ENCODE assay signal across 12 cellular contexts in the genomic region with DNA sequence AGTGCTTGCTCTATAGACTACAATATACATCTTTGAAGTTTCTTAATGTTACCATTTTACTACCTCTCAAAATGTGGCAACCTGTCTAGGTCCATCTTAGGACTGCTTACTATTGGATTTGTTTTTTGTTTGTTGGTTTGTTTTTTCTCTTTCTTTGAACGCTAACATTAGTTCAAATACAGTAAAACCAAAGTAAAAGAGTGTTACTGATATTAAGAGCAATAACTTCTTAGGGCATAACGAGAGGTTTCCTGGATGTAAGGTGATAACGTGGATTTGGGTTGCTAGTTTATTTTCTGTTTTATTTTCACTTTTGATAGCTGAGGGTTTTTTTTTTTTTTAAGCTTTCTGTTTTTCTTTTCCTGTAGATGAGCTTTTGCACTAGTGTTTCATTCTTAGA. TPM values are rescaled to one million over a fixed set of nuclear protein-coding genes. Genes with fewer than 3 reads are reported as not detected.
A peak's percentile ranks its signal among the peaks of the same experiment; 100 is the strongest.
DNase-seq lines count a peak whose midpoint lies in the region; ATAC-seq and TF ChIP-seq lines count a peak whose summit lies in the region.
"Had no signal": no experiment of that assay in that cellular context is flagged by ENCODE, and none has a peak within 500 bp of the region (broad histone marks: within the 10 kb centered on the region; RNA-seq: fewer than 3 reads in every experiment).

No MANE protein-coding gene starts in this region.

- H3K9me3 ChIP-seq in right cardiac atrium (ENCODE audit: control insufficient read depth, low read length) (no peaks in the 10 kb centered on the region), Peyer's patch (no peaks in the 10 kb centered on the region)
- H3K9me3 ChIP-seq: transverse colon had no signal

- no peaks in the 10 kb centered on the region for H3K27me3 Mint-ChIP-seq in activated B cell treated with CpG ODN at 0.5 μM for 24 hours
- H3K27me3 Mint-ChIP-seq in stimulated activated naive CD8-positive, alpha-beta T cell treated with anti-CD3 and anti-CD28 coated beads, Interleukin-15, amount 100 ng/mL, for 72 hours, result no peaks in the 10 kb centered on the region

- H3K36me3 Mint-ChIP-seq in activated B cell treated with CpG ODN at 0.5 μM for 24 hours (ENCODE audit: low read depth), result peaks cover 18% of the 10 kb centered on the region

- no peak for ATAC-seq in right cardiac atrium
- no peak for ATAC-seq in left cardiac atrium
- ATAC-seq in HG02610 (IDR thresholded peaks at IDR 0.05; ENCODE audit: unreplicated experiment), result peak; percentile 73
- ATAC-seq in activated B cell treated with CpG ODN at 0.5 μM for 24 hours (ENCODE audit: low read depth), result peak; percentile 21
- no peak for ATAC-seq in stimulated activated naive CD8-positive, alpha-beta T cell treated with anti-CD3 and anti-CD28 coated beads, Interleukin-15, amount 100 ng/mL, for 72 hours

- H3K27ac ChIP-seq in right cardiac atrium (ENCODE audit: low read length) (no peak overlapping the region), Peyer's patch (no peak overlapping the region)
- H3K27ac ChIP-seq: transverse colon, VCaP had no signal

- intact Hi-C loops in right cardiac atrium (cut with DNase I), result no loop called here
- intact Hi-C loops in left cardiac atrium (cut with DNase I), result no loop called here
- intact Hi-C loops in activated B cell treated with CpG ODN at 0.5 μM for 24 hours (cut with micrococcal nuclease), result no loop called here
- intact Hi-C loops in lower leg skin (cut with DNase I; ENCODE audit: low total_unique reads), result no loop called here

- CTCF ChIA-PET in activated B cell treated with CpG ODN at 0.5 μM for 24 hours (lab: Charles Lee), result no interaction called here

- peak overlapping the region; percentile 46 for H3K27ac Mint-ChIP-seq in activated B cell treated with CpG ODN at 0.5 μM for 24 hours
- peak overlapping the region; percentile 97 for H3K27ac Mint-ChIP-seq in stimulated activated naive CD8-positive, alpha-beta T cell treated with anti-CD3 and anti-CD28 coated beads, Interleukin-15, amount 100 ng/mL, for 72 hours

- peaks cover 2% of the 10 kb centered on the region for H3K9me3 Mint-ChIP-seq in activated B cell treated with CpG ODN at 0.5 μM for 24 hours
- H3K9me3 Mint-ChIP-seq in stimulated activated naive CD8-positive, alpha-beta T cell treated with anti-CD3 and anti-CD28 coated beads, Interleukin-15, amount 100 ng/mL, for 72 hours, result peaks cover 0 to 5% of the 10 kb centered on the region in 2 donors

- POLR2A ChIA-PET in activated B cell treated with CpG ODN at 0.5 μM for 24 hours (lab: Charles Lee), result no interaction called here

- DNase-seq in right cardiac atrium (no peak), left cardiac atrium (no peak), activated B cell treated with CpG ODN at 0.5 μM for 24 hours (no peak), lower leg skin (ENCODE audit: low spot score in 2 of 2) (no peak), RKO (ENCODE audit: low spot score) (no peak), Peyer's patch (no peak)
- no peak for DNase-seq in stimulated activated naive CD8-positive, alpha-beta T cell treated with anti-CD3 and anti-CD28 coated beads, Interleukin-15, amount 100 ng/mL, for 72 hours
- DNase-seq: H7, NCI-H1930, transverse colon had no signal

- peaks cover 0 to 14% (median 0%) of the 10 kb centered on the region in 3 donors for H3K36me3 ChIP-seq in Peyer's patch

- peak overlapping the region; percentile 80 for H3K4me3 Mint-ChIP-seq in activated B cell treated with CpG ODN at 0.5 μM for 24 hours
- peak overlapping the region; percentile 75 to 79 for H3K4me3 Mint-ChIP-seq in stimulated activated naive CD8-positive, alpha-beta T cell treated with anti-CD3 and anti-CD28 coated beads, Interleukin-15, amount 100 ng/mL, for 72 hours

- H3K27me3 ChIP-seq in right cardiac atrium (ENCODE audit: control insufficient read depth, insufficient read depth) (no peaks in the 10 kb centered on the region), Peyer's patch (no peaks in the 10 kb centered on the region)
- H3K27me3 ChIP-seq: transverse colon had no signal

- TF ChIP-seq POLR2A in lower leg skin (IDR thresholded peaks at IDR 0.05) (no peak), Peyer's patch (IDR thresholded peaks at IDR 0.05) (no peak)

- H3K4me3 ChIP-seq in right cardiac atrium (ENCODE audit: low read length), result peak overlapping the region; percentile 42
- H3K4me3 ChIP-seq in lower leg skin (ENCODE audit: low read depth, poor library complexity, severe bottlenecking), result no peak overlapping the region
- peak overlapping the region in 1 of 4 donors; percentile 15 for H3K4me3 ChIP-seq in Peyer's patch
- H3K4me3 ChIP-seq: transverse colon had no signal

- peaks cover 12% of the 10 kb centered on the region for H3K4me1 Mint-ChIP-seq in activated B cell treated with CpG ODN at 0.5 μM for 24 hours
- peaks cover 29% of the 10 kb centered on the region for H3K4me1 Mint-ChIP-seq in stimulated activated naive CD8-positive, alpha-beta T cell treated with anti-CD3 and anti-CD28 coated beads, Interleukin-15, amount 100 ng/mL, for 72 hours

- H3K4me1 ChIP-seq in right cardiac atrium (ENCODE audit: control insufficient read depth, insufficient read depth, low read length) (no peaks in the 10 kb centered on the region), Peyer's patch (no peaks in the 10 kb centered on the region)
- H3K4me1 ChIP-seq: transverse colon had no signal

- TF ChIP-seq CTCF in activated B cell treated with CpG ODN at 0.5 μM for 24 hours (IDR thresholded peaks at IDR 0.05) (no peak), lower leg skin (IDR thresholded peaks at IDR 0.05) (no peak), Peyer's patch (IDR thresholded peaks at IDR 0.05) (no peak)

- 49% methylated on average over 3 of the region's 3 CpGs for WGBS in right cardiac atrium
- WGBS in lower leg skin, 2 donors, result 73 to 78% methylated on average over 3 of the region's 3 CpGs

RNA-seq across cellular contexts. Expression of gene TMEM135, which starts 43.6 kb away (rescaled TPM):
- total RNA-seq in right cardiac atrium (10 to 100 TPM; 17.3 to 24.1 (median 18.7) TPM), left cardiac atrium (10 to 100 TPM; 23.1 to 30.8 TPM), activated B cell treated with CpG ODN at 0.5 μM for 24 hours (7.4 and 10.1 TPM in 2 replicates), lower leg skin (10 to 100 TPM in 2 of 4 donors, 1 to 10 TPM in 2; 6.2 to 14.2 (median 10.3) TPM), Peyer's patch (10 to 100 TPM; 23.1 to 58.2 (median 40.1) TPM)
- 5.7 TPM for polyA plus RNA-seq in right cardiac atrium

Comparison
In these comparisons a context has a peak if more than half of its experiments do, and no peak if none do; other contexts are left out.
1. ATAC-seq: peak in HG02610 (single experiment) and activated B cell treated with CpG ODN at 0.5 μM for 24 hours (single experiment); none in right cardiac atrium (0 of 2), left cardiac atrium (0 of 2) and stimulated activated naive CD8-positive, alpha-beta T cell treated with anti-CD3 and anti-CD28 coated beads, Interleukin-15, amount 100 ng/mL, for 72 hours (single experiment).